In genomic region chr6:4942673-4943009, GRCh38 we compare ENCODE assay signal across 11 cellular contexts.
DNase-seq lines count a peak whose midpoint lies in the region; ATAC-seq lines count a peak whose summit lies in the region.
"Had no signal": no experiment of that assay in that cellular context is flagged by ENCODE, and none has a peak within 500 bp of the region (broad histone marks: within the 10 kb centered on the region; RNA-seq: fewer than 3 reads in every experiment).

No MANE protein-coding gene starts in this region.

- no peak overlapping the region for H3K4me3 ChIP-seq in right cardiac atrium (ENCODE audit: low read length)
- peak overlapping the region in 1 of 3 donors; percentile 18 for H3K4me3 ChIP-seq in skeletal muscle tissue (ENCODE audit: low read length in 3 of 3)

- WGBS in right cardiac atrium, result 76% methylated on average over 4 of the region's 4 CpGs

- no peak overlapping the region for H3K27ac Mint-ChIP-seq in activated T-cell treated with anti-CD3 and anti-CD28 coated beads, Interleukin-2, amount 50 U/mL, for 72 hours
- H3K27ac Mint-ChIP-seq in activated CD4-positive, alpha-beta memory T cell treated with anti-CD3 and anti-CD28 coated beads for 36 hours, result peak overlapping the region; percentile 30

- H3K4me1 ChIP-seq in right cardiac atrium (ENCODE audit: control insufficient read depth, insufficient read depth, low read length) (peaks cover 4% of the 10 kb centered on the region), skeletal muscle tissue (ENCODE audit: control insufficient read depth in 3 of 3, insufficient read depth in 3 of 3, low read length in 3 of 3) (peaks cover 15 to 22% (median 16%) of the 10 kb centered on the region in 3 donors)

- no peak overlapping the region for H3K9ac ChIP-seq in skeletal muscle tissue (ENCODE audit: low read depth in 1 of 3, low read length in 3 of 3)

- H3K36me3 ChIP-seq in skeletal muscle tissue (ENCODE audit: control insufficient read depth in 3 of 3, insufficient read depth in 3 of 3, low read length in 3 of 3), result peaks cover 8 to 18% (median 11%) of the 10 kb centered on the region in 3 donors

- POLR2A ChIA-PET in activated CD4-positive, alpha-beta memory T cell treated with anti-CD3 and anti-CD28 coated beads for 36 hours (lab: Charles Lee), result interaction anchor here (1.0 to 1.8 kb wide), 9 partner anchors 10 to 305 kb away, joined by 3 to 5 read pairs (median 3); no protein-coding TSS in a partner anchor

- no peak for ATAC-seq in activated T-cell treated with anti-CD3 and anti-CD28 coated beads, Interleukin-2, amount 50 U/mL, for 72 hours (replicated peaks in 1 of 2)
- no peak for ATAC-seq in activated T-cell treated with anti-CD3 and anti-CD28 coated beads, Interleukin-2, amount 50 U/mL, for 4 hours
- ATAC-seq in right cardiac atrium (peak; percentile 42 to 47), GM18858 (IDR thresholded peaks at IDR 0.05; ENCODE audit: unreplicated experiment) (no peak)

- peak overlapping the region; percentile 33 to 42 for H3K4me3 Mint-ChIP-seq in activated T-cell treated with anti-CD3 and anti-CD28 coated beads, Interleukin-2, amount 50 U/mL, for 72 hours
- no peak overlapping the region for H3K4me3 Mint-ChIP-seq in activated T-cell treated with anti-CD3 and anti-CD28 coated beads, Interleukin-2, amount 50 U/mL, for 4 hours
- H3K4me3 Mint-ChIP-seq in activated CD4-positive, alpha-beta memory T cell treated with anti-CD3 and anti-CD28 coated beads for 36 hours, result no peak overlapping the region

- H3K27ac ChIP-seq in right cardiac atrium (ENCODE audit: low read length) (no peak overlapping the region), skeletal muscle tissue (ENCODE audit: low read depth, low read length) (peak overlapping the region; percentile 19)

- no peaks in the 10 kb centered on the region for H3K27me3 ChIP-seq in right cardiac atrium (ENCODE audit: control insufficient read depth, insufficient read depth)
- no peaks in the 10 kb centered on the region for H3K27me3 ChIP-seq in skeletal muscle tissue (ENCODE audit: control insufficient read depth in 3 of 3, insufficient read depth in 3 of 3, low read length in 3 of 3)

- no peaks in the 10 kb centered on the region for H3K9me3 ChIP-seq in right cardiac atrium (ENCODE audit: control insufficient read depth, low read length)
- no peaks in the 10 kb centered on the region for H3K9me3 ChIP-seq in skeletal muscle tissue (ENCODE audit: control insufficient read depth in 3 of 3, low read length in 3 of 3)

- H3K4me1 Mint-ChIP-seq in activated T-cell treated with anti-CD3 and anti-CD28 coated beads, Interleukin-2, amount 50 U/mL, for 72 hours (ENCODE audit: low read depth), result peaks cover 58% of the 10 kb centered on the region
- H3K4me1 Mint-ChIP-seq in activated T-cell treated with anti-CD3 and anti-CD28 coated beads, Interleukin-2, amount 50 U/mL, for 4 hours (ENCODE audit: low read depth), result peaks cover 44% of the 10 kb centered on the region
- peaks cover 52% of the 10 kb centered on the region for H3K4me1 Mint-ChIP-seq in activated CD4-positive, alpha-beta memory T cell treated with anti-CD3 and anti-CD28 coated beads for 36 hours (ENCODE audit: low read depth)

- no peaks in the 10 kb centered on the region for H3K9me3 Mint-ChIP-seq in activated T-cell treated with anti-CD3 and anti-CD28 coated beads, Interleukin-2, amount 50 U/mL, for 72 hours
- H3K9me3 Mint-ChIP-seq in activated T-cell treated with anti-CD3 and anti-CD28 coated beads, Interleukin-2, amount 50 U/mL, for 4 hours, result no peaks in the 10 kb centered on the region
- no peaks in the 10 kb centered on the region for H3K9me3 Mint-ChIP-seq in activated CD4-positive, alpha-beta memory T cell treated with anti-CD3 and anti-CD28 coated beads for 36 hours

- intact Hi-C loops in activated CD4-positive, alpha-beta memory T cell treated with anti-CD3 and anti-CD28 coated beads for 36 hours (cut with micrococcal nuclease), result loop anchor here (1.0 to 2.0 kb wide), 8 partner anchors 62 to 925 kb away; partner anchors contain the start of gene RPP40
- intact Hi-C loops in right cardiac atrium (cut with DNase I), result no loop called here

- H3K27me3 Mint-ChIP-seq in activated T-cell treated with anti-CD3 and anti-CD28 coated beads, Interleukin-2, amount 50 U/mL, for 72 hours (ENCODE audit: low read depth), result no peaks in the 10 kb centered on the region
- H3K27me3 Mint-ChIP-seq in activated T-cell treated with anti-CD3 and anti-CD28 coated beads, Interleukin-2, amount 50 U/mL, for 4 hours (ENCODE audit: low read depth), result no peaks in the 10 kb centered on the region
- no peaks in the 10 kb centered on the region for H3K27me3 Mint-ChIP-seq in activated CD4-positive, alpha-beta memory T cell treated with anti-CD3 and anti-CD28 coated beads for 36 hours

- H3K36me3 Mint-ChIP-seq in activated T-cell treated with anti-CD3 and anti-CD28 coated beads, Interleukin-2, amount 50 U/mL, for 72 hours (ENCODE audit: insufficient read depth in 2 of 2), result peaks cover 2 to 7% of the 10 kb centered on the region in 2 donors
- peaks cover 31% of the 10 kb centered on the region for H3K36me3 Mint-ChIP-seq in activated T-cell treated with anti-CD3 and anti-CD28 coated beads, Interleukin-2, amount 50 U/mL, for 4 hours (ENCODE audit: insufficient read depth)
- H3K36me3 Mint-ChIP-seq in activated CD4-positive, alpha-beta memory T cell treated with anti-CD3 and anti-CD28 coated beads for 36 hours, result peaks cover 23% of the 10 kb centered on the region

- CTCF ChIA-PET in activated CD4-positive, alpha-beta memory T cell treated with anti-CD3 and anti-CD28 coated beads for 36 hours (lab: Charles Lee), result interaction anchor here (0.6 to 1.5 kb wide), 5 partner anchors 61 to 305 kb away, joined by 3 to 4 read pairs (median 3); partner anchors contain the start of gene RPP40

- DNase-seq in activated T-cell treated with anti-CD3 and anti-CD28 coated beads, Interleukin-2, amount 50 U/mL, for 72 hours, result no peak
- no peak for DNase-seq in activated T-cell treated with anti-CD3 and anti-CD28 coated beads, Interleukin-2, amount 50 U/mL, for 4 hours
- DNase-seq in activated CD4-positive, alpha-beta memory T cell treated with anti-CD3 and anti-CD28 coated beads for 36 hours, result no peak
- DNase-seq in right cardiac atrium, result no peak
- no peak for DNase-seq in OCI-M2 (lab: John Stamatoyannopoulos, UW; ENCODE audit: unreplicated experiment)
- DNase-seq in NCI-H510A treated with DMSO at 0.1 percent for 48 hours (lab: John Stamatoyannopoulos, UW), result no peak
- DNase-seq: activated CD4-positive, alpha-beta T cell treated with anti-CD3 and anti-CD28 coated beads for 1 hour; NCI-H2081; retina had no signal

Comparison
In these comparisons a context has a peak if more than half of its experiments do, and no peak if none do; other contexts are left out.
1. H3K4me3 Mint-ChIP-seq: peak in activated T-cell treated with anti-CD3 and anti-CD28 coated beads, Interleukin-2, amount 50 U/mL, for 72 hours (2 of 2); none in activated T-cell treated with anti-CD3 and anti-CD28 coated beads, Interleukin-2, amount 50 U/mL, for 4 hours (single experiment) and activated CD4-positive, alpha-beta memory T cell treated with anti-CD3 and anti-CD28 coated beads for 36 hours (single experiment).
2. ATAC-seq: peak in right cardiac atrium (2 of 2); none in activated T-cell treated with anti-CD3 and anti-CD28 coated beads, Interleukin-2, amount 50 U/mL, for 72 hours (0 of 2), activated T-cell treated with anti-CD3 and anti-CD28 coated beads, Interleukin-2, amount 50 U/mL, for 4 hours (0 of 2) and GM18858 (single experiment).